Comparison of ENCODE assay signal across 8 cellular contexts in genomic region chr5:69368458-69369368, GRCh38. TPM values are rescaled to one million over a fixed set of nuclear protein-coding genes. Genes with fewer than 3 reads are reported as not detected.
DNase-seq lines count a peak whose midpoint lies in the region; ATAC-seq and TF ChIP-seq lines count a peak whose summit lies in the region.

No MANE protein-coding gene starts in this region.

- H3K9me3 ChIP-seq in SJCRH30 (replicated peaks), result no peaks in the 10 kb centered on the region
- no peaks in the 10 kb centered on the region for H3K9me3 ChIP-seq in left lung
- no peaks in the 10 kb centered on the region for H3K9me3 ChIP-seq in stomach

- H3K27me3 ChIP-seq in SJCRH30 (no peaks in the 10 kb centered on the region), left lung (no peaks in the 10 kb centered on the region), stomach (no peaks in the 10 kb centered on the region)

- intact Hi-C loops in left lung (cut with DNase I) (no loop called here), stomach (cut with DNase I; ENCODE audit: low total_unique reads) (loop anchor here (10.0 kb wide), 1 partner anchor 274 kb away; the partner anchor contains the start of gene SLC30A5)

- WGBS in stomach, 5 donors, result 1 to 4% (median 2%) methylated on average over 24 to 42 of the region's 42 CpGs

- H3K4me3 ChIP-seq in GM08714 (ENCODE audit: low read length) (peak overlapping the region; percentile 95), SJCRH30 (peak overlapping the region; percentile 93), left lung (peak overlapping the region; percentile 72 to 78), stomach (peak overlapping the region; percentile 64 to 95 (median 76))

- DNase-seq in SJCRH30, result peak in 1 of 2 experiments; percentile 10
- peak; percentile 34 for DNase-seq in central memory CD4-positive, alpha-beta T cell
- DNase-seq in left lung, result no peak
- DNase-seq in stomach, result no peak
- DNase-seq in HK-2 (ENCODE audit: unreplicated experiment), result no peak

- TF ChIP-seq EP300 in stomach (IDR thresholded peaks at IDR 0.05), result no peak

- TF ChIP-seq POLR2A in stomach (IDR thresholded peaks at IDR 0.05), result no peak

- peaks cover 3% of the 10 kb centered on the region; the same call in 1 of the 2 replicates for H3K4me1 ChIP-seq in SJCRH30
- H3K4me1 ChIP-seq in left lung, result peaks cover 12 to 36% of the 10 kb centered on the region in 2 donors
- H3K4me1 ChIP-seq in stomach, result peaks cover 10 to 53% (median 34%) of the 10 kb centered on the region in 4 donors

- H3K36me3 ChIP-seq in SJCRH30 (peaks cover 25% of the 10 kb centered on the region), left lung (peaks cover 0 to 36% of the 10 kb centered on the region in 2 donors), stomach (peaks cover 8 to 37% (median 35%) of the 10 kb centered on the region in 4 donors)

- no peak for TF ChIP-seq CTCF in left lung (IDR thresholded peaks at IDR 0.05)
- TF ChIP-seq CTCF in stomach (IDR thresholded peaks at IDR 0.05), result no peak

- ATAC-seq in HG02852 (IDR thresholded peaks at IDR 0.05; ENCODE audit: unreplicated experiment) (peak; percentile 30), left lung (peak; percentile 61), GM18498 (IDR thresholded peaks at IDR 0.05; ENCODE audit: unreplicated experiment) (no peak)

- peak overlapping the region; percentile 100 for H3K27ac ChIP-seq in SJCRH30
- peak overlapping the region; percentile 96 to 97 for H3K27ac ChIP-seq in left lung
- H3K27ac ChIP-seq in stomach, result peak overlapping the region; percentile 94 to 100 (median 95)

RNA-seq across cellular contexts. Expression of gene AK6, which starts 0.6 kb away (rescaled TPM):
- 57.5 and 64.0 TPM in 2 replicates for total RNA-seq in SJCRH30 (2014; rRNA removed; shearing (Covaris generic))
- total RNA-seq in left lung (10 to 100 TPM; 31.1 to 40.0 TPM), stomach (10 to 100 TPM in 3 of 5 donors, not detected in 2; 17.5 to 42.0 (median 32.7) TPM)
- polyA plus RNA-seq in stomach, result 10 to 100 TPM; 40.8 to 45.4 (median 44.2) TPM

RNA-seq across cellular contexts. Expression of gene TAF9, which starts 0.6 kb away (rescaled TPM):
- 169 and 181 TPM in 2 replicates for total RNA-seq in SJCRH30 (2014; rRNA removed; shearing (Covaris generic))
- total RNA-seq in left lung, result 10 to 100 TPM; 39.1 to 40.6 TPM
- total RNA-seq in stomach, result 10 to 100 TPM in 2 of 5 donors, 1 to 10 TPM in 3; 1.2 to 54.2 (median 8.5) TPM
- 10 to 100 TPM; 52.5 to 77.9 (median 64.4) TPM for polyA plus RNA-seq in stomach

RNA-seq across cellular contexts. Expression of gene RAD17, which starts 0.9 kb away (rescaled TPM):
- 45.5 and 49.1 TPM in 2 replicates for total RNA-seq in SJCRH30 (2014; rRNA removed; shearing (Covaris generic))
- 10 to 100 TPM; 18.7 to 19.2 TPM for total RNA-seq in left lung
- total RNA-seq in stomach, result 10 to 100 TPM; 11.1 to 42.5 (median 30.3) TPM
- 10 to 100 TPM in 2 of 3 donors, 1 to 10 TPM in 1; 9.4 to 13.1 (median 11.5) TPM for polyA plus RNA-seq in stomach

RNA-seq across cellular contexts. Expression of gene CCDC125, which starts 36.1 kb away (rescaled TPM):
- total RNA-seq in SJCRH30 (2014; rRNA removed; shearing (Covaris generic)), result 2.6 and 3.7 TPM in 2 replicates
- 10 to 100 TPM; 11.7 to 13.7 TPM for total RNA-seq in left lung
- 10 to 100 TPM in 3 of 5 donors, 1 to 10 TPM in 2; 7.6 to 26.3 (median 17.4) TPM for total RNA-seq in stomach
- 10 to 100 TPM in 1 of 3 donors, 1 to 10 TPM in 2; 4.4 to 11.9 (median 5.0) TPM for polyA plus RNA-seq in stomach

RNA-seq across cellular contexts. Expression of gene MARVELD2, which starts 46.2 kb away (rescaled TPM):
- 0.20 and 0.28 TPM in 2 replicates for total RNA-seq in SJCRH30 (2014; rRNA removed; shearing (Covaris generic))
- total RNA-seq in left lung, result 10 to 100 TPM; 24.6 to 38.3 TPM
- total RNA-seq in stomach, result 10 to 100 TPM in 4 of 5 donors, 1 to 10 TPM in 1; 5.3 to 37.1 (median 20.6) TPM
- polyA plus RNA-seq in stomach, result 1 to 10 TPM; 3.7 to 4.0 (median 3.8) TPM
